Comparison of ENCODE assay signal across 12 cellular contexts in genomic region chr13:46555722-46556121, GRCh38. TPM values are rescaled to one million over a fixed set of nuclear protein-coding genes. Genes with fewer than 3 reads are reported as not detected.
DNase-seq lines count a peak whose midpoint lies in the region; ATAC-seq and TF ChIP-seq lines count a peak whose summit lies in the region.
"Had no signal": no experiment of that assay in that cellular context is flagged by ENCODE, and none has a peak within 500 bp of the region (broad histone marks: within the 10 kb centered on the region; RNA-seq: fewer than 3 reads in every experiment).

No MANE protein-coding gene starts in this region.

- no peak for TF ChIP-seq CTCF in GM12865 (IDR thresholded peaks at IDR 0.05; ENCODE audit: insufficient read depth, low read depth, low read length, missing control alignments)
- no peak for TF ChIP-seq CTCF in SU-DHL-6 (IDR thresholded peaks at IDR 0.05; ENCODE audit: insufficient read depth, low read length, poor library complexity, severe bottlenecking)
- TF ChIP-seq CTCF in fibroblast of lung (conservative IDR thresholded peaks at IDR 0.05 in 1 of 2, IDR thresholded peaks at IDR 0.05 in 1 of 2; ENCODE audit: low read depth in 1 of 2, low read length in 2 of 2), result no peak

- H3K36me3 Mint-ChIP-seq in stimulated activated memory B cell treated with anti-CD40 and anti-IgM and Interleukin-4, amounts not matched to agents 10 μg/mL and 1 μg/mL and 100 μg/mL, for 72 hours, result no peaks in the 10 kb centered on the region

- H3K9me2 ChIP-seq in SU-DHL-6 (replicated peaks; ENCODE audit: insufficient read depth, low read length), result no peaks in the 10 kb centered on the region

- H2AFZ ChIP-seq in SU-DHL-6 (ENCODE audit: low read depth, low read length, severe bottlenecking) (no peak overlapping the region), fibroblast of lung (ENCODE audit: low read length) (no peak overlapping the region)

- H3K36me3 ChIP-seq in SU-DHL-6 (ENCODE audit: low read length) (no peaks in the 10 kb centered on the region), fibroblast of lung (ENCODE audit: control insufficient read depth, insufficient read depth, low read length) (no peaks in the 10 kb centered on the region)

- peak overlapping the region; percentile 67 for H3K4me2 ChIP-seq in SU-DHL-6 (ENCODE audit: low read depth, low read length, poor library complexity, severe bottlenecking)
- H3K4me2 ChIP-seq in fibroblast of lung (ENCODE audit: extremely low read depth, insufficient read depth, low read length), result peak overlapping the region; percentile 68

- H3K9me3 Mint-ChIP-seq in stimulated activated memory B cell treated with anti-CD40 and anti-IgM and Interleukin-4, amounts not matched to agents 10 μg/mL and 1 μg/mL and 100 μg/mL, for 72 hours, result no peaks in the 10 kb centered on the region

- H3K27ac Mint-ChIP-seq in stimulated activated memory B cell treated with anti-CD40 and anti-IgM and Interleukin-4, amounts not matched to agents 10 μg/mL and 1 μg/mL and 100 μg/mL, for 72 hours, result peak overlapping the region; percentile 94

- H3K27ac ChIP-seq in SU-DHL-6 (ENCODE audit: low read depth, low read length) (peak overlapping the region; percentile 61), fibroblast of lung (ENCODE audit: insufficient read depth, low read length) (no peak overlapping the region)

- peaks cover 34% of the 10 kb centered on the region for H4K20me1 ChIP-seq in SU-DHL-6 (ENCODE audit: low read depth, low read length)
- no peaks in the 10 kb centered on the region for H4K20me1 ChIP-seq in fibroblast of lung (ENCODE audit: control insufficient read depth, extremely low read depth, insufficient read depth, low read length)

- H3K9ac ChIP-seq in SU-DHL-6 (ENCODE audit: low read length) (no peak overlapping the region), fibroblast of lung (ENCODE audit: insufficient read depth, low read length) (no peak overlapping the region)

- H3K79me2 ChIP-seq in SU-DHL-6 (ENCODE audit: insufficient read depth, low read length) (peaks cover 74% of the 10 kb centered on the region), fibroblast of lung (ENCODE audit: control insufficient read depth, insufficient read depth, low read length) (peaks cover 63% of the 10 kb centered on the region)

- H3K4me1 ChIP-seq in fibroblast of lung (ENCODE audit: control insufficient read depth, extremely low read depth, insufficient read depth, low read length), result peaks cover 3% of the 10 kb centered on the region

- no peaks in the 10 kb centered on the region for H3K27me3 ChIP-seq in SU-DHL-6 (ENCODE audit: low read length)
- H3K27me3 ChIP-seq in fibroblast of lung (ENCODE audit: control insufficient read depth, insufficient read depth, low read length), result no peaks in the 10 kb centered on the region

- no peaks in the 10 kb centered on the region for H3K9me3 ChIP-seq in SU-DHL-6 (ENCODE audit: insufficient read depth, low read length)
- H3K9me3 ChIP-seq in fibroblast of lung (ENCODE audit: control insufficient read depth, insufficient read depth, low read depth, low read length), result no peaks in the 10 kb centered on the region

- no peaks in the 10 kb centered on the region for H3K27me3 Mint-ChIP-seq in stimulated activated memory B cell treated with anti-CD40 and anti-IgM and Interleukin-4, amounts not matched to agents 10 μg/mL and 1 μg/mL and 100 μg/mL, for 72 hours

- peak; percentile 20 for DNase-seq in GM12865 (ENCODE audit: low read depth)
- no peak for DNase-seq in fibroblast of lung (ENCODE audit: low read depth in 2 of 2)
- no peak for DNase-seq in activated CD4-positive, CD25-positive, alpha-beta regulatory T cell (lab: John Stamatoyannopoulos, UW)
- DNase-seq in LoVo (ENCODE audit: low spot score), result no peak
- DNase-seq: activated CD4-positive, alpha-beta T cell treated with anti-CD3 and anti-CD28 coated beads for 4 hours; amygdala; NCI-H226; occipital lobe; SHP77 treated with DMSO at 0.1 percent for 48 hours had no signal

- H3K4me3 ChIP-seq in GM12865 (ENCODE audit: low read depth, low read length), result peak overlapping the region; percentile 98
- H3K4me3 ChIP-seq in SU-DHL-6 (ENCODE audit: insufficient read depth, low read length, poor library complexity, severe bottlenecking), result no peak overlapping the region
- H3K4me3 ChIP-seq in fibroblast of lung (replicated peaks in 1 of 4; ENCODE audit: control extremely low read depth in 1 of 4, insufficient read depth in 1 of 4, low read depth in 3 of 4, low read length in 4 of 4), result peak overlapping the region in 2 of 4 experiments; percentile 88 to 94

- no peak for ATAC-seq in stimulated activated memory B cell treated with anti-CD40 and anti-IgM and Interleukin-4, amounts not matched to agents 10 μg/mL and 1 μg/mL and 100 μg/mL, for 72 hours
- no peak for ATAC-seq in GM18517 (IDR thresholded peaks at IDR 0.05; ENCODE audit: unreplicated experiment)

- peaks cover 22% of the 10 kb centered on the region for H3F3A ChIP-seq in SU-DHL-6 (ENCODE audit: insufficient read depth)

- H3K4me3 Mint-ChIP-seq in stimulated activated memory B cell treated with anti-CD40 and anti-IgM and Interleukin-4, amounts not matched to agents 10 μg/mL and 1 μg/mL and 100 μg/mL, for 72 hours, result peak overlapping the region; percentile 100

- H3K4me1 Mint-ChIP-seq in stimulated activated memory B cell treated with anti-CD40 and anti-IgM and Interleukin-4, amounts not matched to agents 10 μg/mL and 1 μg/mL and 100 μg/mL, for 72 hours, result peaks cover 58% of the 10 kb centered on the region

RNA-seq across cellular contexts. Expression of gene LRCH1, which starts 2.8 kb away (rescaled TPM):
- 8.7 and 12.4 TPM in 2 replicates for total RNA-seq in fibroblast of lung
- polyA plus RNA-seq in fibroblast of lung, result 12.0 and 12.9 TPM in 2 replicates
- 8.2 and 8.4 TPM in 2 replicates for polyA plus RNA-seq in fibroblast of lung (2012)
- 4.3 and 10.0 TPM in 2 replicates for polyA minus RNA-seq in fibroblast of lung (ENCODE audit: low replicate concordance)
